35 cellular contexts compared by ENCODE assay signal in the genomic region with DNA sequence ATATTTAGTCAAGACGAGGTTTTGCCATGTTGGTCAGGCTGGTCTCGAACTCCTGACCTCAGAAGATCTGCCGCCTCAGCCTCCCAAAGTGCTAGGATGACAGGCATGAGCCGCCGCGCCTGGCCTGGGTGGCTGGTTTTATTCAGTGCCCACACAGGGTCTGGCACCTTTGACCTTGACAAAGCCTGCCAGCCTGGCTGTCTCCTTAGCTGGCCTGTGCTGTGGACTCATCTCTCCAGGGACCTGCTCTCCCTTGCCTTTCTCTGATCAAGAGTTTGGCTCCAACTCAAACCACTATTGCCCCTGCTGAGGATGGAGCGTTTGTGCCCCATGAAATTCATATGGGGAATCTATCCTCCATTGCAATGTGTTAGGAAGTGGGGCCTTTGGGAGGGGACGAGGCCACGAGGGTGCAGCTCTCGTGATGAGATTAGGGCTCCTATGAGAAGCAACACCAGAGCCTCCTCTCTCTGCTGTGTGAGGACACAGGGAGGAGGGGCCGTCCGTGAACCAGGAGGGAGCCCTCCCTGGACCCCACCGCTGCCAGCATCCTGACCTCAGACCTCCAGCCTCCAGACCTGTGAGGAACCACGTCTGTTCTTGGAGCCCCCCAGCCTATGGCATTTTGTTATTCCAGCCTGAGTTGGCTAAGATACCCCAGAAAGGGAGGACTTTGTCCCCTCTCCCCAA. TPM values are rescaled to one million over a fixed set of nuclear protein-coding genes. Genes with fewer than 3 reads are reported as not detected.
A peak's percentile ranks its signal among the peaks of the same experiment; 100 is the strongest.
DNase-seq lines count a peak whose midpoint lies in the region; ATAC-seq, FAIRE-seq and TF ChIP-seq lines count a peak whose summit lies in the region.
"Had no signal": no experiment of that assay in that cellular context is flagged by ENCODE, and none has a peak within 500 bp of the region (broad histone marks: within the 10 kb centered on the region; RNA-seq: fewer than 3 reads in every experiment).

No MANE protein-coding gene starts in this region.

- no peak for FAIRE-seq in kidney (lab: Jason Lieb, UNC)
- FAIRE-seq: bronchial epithelial cell, G401.6, RCC 7860 had no signal

- H3K9ac ChIP-seq in kidney (ENCODE audit: low read length in 2 of 2): no peak overlapping the region

- no peak for TF ChIP-seq CTCF in CD14-positive monocyte (IDR thresholded peaks at IDR 0.05)
- TF ChIP-seq CTCF in kidney (IDR thresholded peaks at IDR 0.05; ENCODE audit: borderline replicate concordance, extremely low read depth, insufficient read depth): no peak

- no peak overlapping the region for H3K27ac Mint-ChIP-seq in activated CD8-positive, alpha-beta memory T cell treated with anti-CD3 and anti-CD28 coated beads, Interleukin-2, amount 10 ng/mL, durations not matched to agents 7 days and 5 days
- H3K27ac Mint-ChIP-seq in CD14-positive monocyte: no peak overlapping the region
- no peak overlapping the region for H3K27ac Mint-ChIP-seq in stimulated activated memory B cell treated with anti-CD40 and anti-IgM and Interleukin-4, amounts not matched to agents 10 μg/mL and 1 μg/mL and 100 μg/mL, for 72 hours
- H3K27ac Mint-ChIP-seq: activated CD4-positive, alpha-beta T cell treated with anti-CD3 and anti-CD28 coated beads, Interleukin-2, amount 10 ng/mL, durations not matched to agents 24 days and 14 days; activated naive CD8-positive, alpha-beta T cell; activated T-helper 2 cell treated with anti-CD3 and anti-CD28 coated beads, Interferon-gamma antibody, Interleukin-2, Interleukin-4, amounts not matched to agents 10 μg/mL and 5 μg/mL and 100 μg/mL, durations not matched to agents 14 hours and 24 hours and 36 hours; CD4-positive, CD25-positive, alpha-beta regulatory T cell; naive B cell; stimulated activated naive B cell treated with anti-CD40 and anti-IgM and Interleukin-4, amounts not matched to agents 10 μg/mL and 1 μg/mL and 100 μg/mL, for 72 hours had no signal

- no peaks in the 10 kb centered on the region for H3K4me1 ChIP-seq in kidney (ENCODE audit: control insufficient read depth in 1 of 2, insufficient read depth in 1 of 2, low read depth in 1 of 2, low read length in 2 of 2)
- H3K4me1 ChIP-seq: psoas muscle, SJCRH30, vagina had no signal

- H3K27ac ChIP-seq in kidney (ENCODE audit: low read depth in 2 of 2, low read length in 2 of 2): no peak overlapping the region
- H3K27ac ChIP-seq: epithelial cell of prostate, neutrophil, psoas muscle, SJCRH30, vagina, WERI-Rb-1 had no signal

- H3K4me1 Mint-ChIP-seq in activated CD8-positive, alpha-beta memory T cell treated with anti-CD3 and anti-CD28 coated beads, Interleukin-2, amount 10 ng/mL, durations not matched to agents 7 days and 5 days: no peaks in the 10 kb centered on the region
- no peaks in the 10 kb centered on the region for H3K4me1 Mint-ChIP-seq in CD14-positive monocyte
- no peaks in the 10 kb centered on the region for H3K4me1 Mint-ChIP-seq in stimulated activated memory B cell treated with anti-CD40 and anti-IgM and Interleukin-4, amounts not matched to agents 10 μg/mL and 1 μg/mL and 100 μg/mL, for 72 hours
- H3K4me1 Mint-ChIP-seq: activated CD4-positive, alpha-beta T cell treated with anti-CD3 and anti-CD28 coated beads, Interleukin-2, amount 10 ng/mL, durations not matched to agents 24 days and 14 days; CD4-positive, CD25-positive, alpha-beta regulatory T cell; naive B cell; stimulated activated naive B cell treated with anti-CD40 and anti-IgM and Interleukin-4, amounts not matched to agents 10 μg/mL and 1 μg/mL and 100 μg/mL, for 72 hours had no signal

- no peaks in the 10 kb centered on the region for H3K36me3 ChIP-seq in kidney (ENCODE audit: control insufficient read depth in 1 of 2, insufficient read depth in 2 of 2, low read length in 2 of 2)
- H3K36me3 ChIP-seq: neutrophil, SJCRH30, vagina, WERI-Rb-1 had no signal

- intact Hi-C loops in CD14-positive monocyte (cut with micrococcal nuclease) (no loop called here), kidney (cut with DNase I) (no loop called here)

- H3K4me3 ChIP-seq in kidney (ENCODE audit: low read length in 2 of 2): no peak overlapping the region
- H3K4me3 ChIP-seq: psoas muscle, SJCRH30, vagina had no signal

- ATAC-seq in activated CD8-positive, alpha-beta memory T cell treated with anti-CD3 and anti-CD28 coated beads, Interleukin-2, amount 10 ng/mL, durations not matched to agents 7 days and 5 days: no peak
- peak; percentile 22 for ATAC-seq in stimulated activated memory B cell treated with anti-CD40 and anti-IgM and Interleukin-4, amounts not matched to agents 10 μg/mL and 1 μg/mL and 100 μg/mL, for 72 hours
- no peak for ATAC-seq in HG02870 (IDR thresholded peaks at IDR 0.05; ENCODE audit: unreplicated experiment)
- ATAC-seq in GM18498 (IDR thresholded peaks at IDR 0.05; ENCODE audit: unreplicated experiment): no peak
- ATAC-seq: left ventricle myocardium superior; psoas muscle; stimulated activated naive B cell treated with anti-CD40 and anti-IgM and Interleukin-4, amounts not matched to agents 10 μg/mL and 1 μg/mL and 100 μg/mL, for 72 hours had no signal

- H3K9me3 ChIP-seq in kidney (ENCODE audit: control insufficient read depth in 1 of 2, low read length in 2 of 2): no peaks in the 10 kb centered on the region
- H3K9me3 ChIP-seq: neutrophil, psoas muscle, SJCRH30, vagina had no signal

- H3K9me3 Mint-ChIP-seq in activated CD8-positive, alpha-beta memory T cell treated with anti-CD3 and anti-CD28 coated beads, Interleukin-2, amount 10 ng/mL, durations not matched to agents 7 days and 5 days (ENCODE audit: low read depth): peaks cover 6% of the 10 kb centered on the region
- H3K9me3 Mint-ChIP-seq in CD14-positive monocyte: peaks cover 0 to 8% (median 0%) of the 10 kb centered on the region in 7 donors
- H3K9me3 Mint-ChIP-seq in stimulated activated memory B cell treated with anti-CD40 and anti-IgM and Interleukin-4, amounts not matched to agents 10 μg/mL and 1 μg/mL and 100 μg/mL, for 72 hours: peaks cover 8% of the 10 kb centered on the region

- CTCF ChIA-PET in activated CD8-positive, alpha-beta memory T cell treated with anti-CD3 and anti-CD28 coated beads, Interleukin-2, amount 10 ng/mL, durations not matched to agents 7 days and 5 days (lab: Charles Lee): no interaction called here

- no peaks in the 10 kb centered on the region for H3K36me3 Mint-ChIP-seq in activated CD8-positive, alpha-beta memory T cell treated with anti-CD3 and anti-CD28 coated beads, Interleukin-2, amount 10 ng/mL, durations not matched to agents 7 days and 5 days
- no peaks in the 10 kb centered on the region for H3K36me3 Mint-ChIP-seq in CD14-positive monocyte
- H3K36me3 Mint-ChIP-seq in stimulated activated memory B cell treated with anti-CD40 and anti-IgM and Interleukin-4, amounts not matched to agents 10 μg/mL and 1 μg/mL and 100 μg/mL, for 72 hours: no peaks in the 10 kb centered on the region
- H3K36me3 Mint-ChIP-seq: activated naive CD8-positive, alpha-beta T cell; CD4-positive, CD25-positive, alpha-beta regulatory T cell; IgD-negative memory B cell had no signal

- peak; percentile 30 for DNase-seq in activated CD8-positive, alpha-beta memory T cell treated with anti-CD3 and anti-CD28 coated beads, Interleukin-2, amount 10 ng/mL, durations not matched to agents 7 days and 5 days
- no peak for DNase-seq in activated CD8-positive, alpha-beta memory T cell treated with anti-CD3 and anti-CD28 coated beads for 24 hours
- DNase-seq in CD14-positive monocyte (ENCODE audit: low spot score) (peak; percentile 27), kidney (peak; percentile 37), NCI-H1930 (lab: John Stamatoyannopoulos, UW) (no peak)
- DNase-seq: activated CD4-positive, alpha-beta T cell treated with anti-CD3 and anti-CD28 coated beads, Interleukin-2, amount 10 ng/mL, durations not matched to agents 24 days and 14 days; anterior cingulate cortex; Calu3; CD4-positive, CD25-positive, alpha-beta regulatory T cell; DMS79; effector memory CD4-positive, alpha-beta T cell; left ventricle myocardium superior; midbrain; naive B cell; NCI-H146; NCI-H446; NCI-H748 treated with DMSO at 0.1 percent for 48 hours; psoas muscle; SJCRH30; stimulated activated naive B cell treated with anti-CD40 and anti-IgM and Interleukin-4, amounts not matched to agents 10 μg/mL and 1 μg/mL and 100 μg/mL, for 72 hours; SW 1271; T-helper 9 cell; WERI-Rb-1 had no signal

- H3K27me3 Mint-ChIP-seq in activated CD8-positive, alpha-beta memory T cell treated with anti-CD3 and anti-CD28 coated beads, Interleukin-2, amount 10 ng/mL, durations not matched to agents 7 days and 5 days: peaks cover 7% of the 10 kb centered on the region
- H3K27me3 Mint-ChIP-seq in CD14-positive monocyte (ENCODE audit: low read depth in 3 of 3): peaks cover 0 to 24% (median 9%) of the 10 kb centered on the region in 3 donors
- H3K27me3 Mint-ChIP-seq in stimulated activated memory B cell treated with anti-CD40 and anti-IgM and Interleukin-4, amounts not matched to agents 10 μg/mL and 1 μg/mL and 100 μg/mL, for 72 hours: peaks cover 37% of the 10 kb centered on the region
- H3K27me3 Mint-ChIP-seq: activated naive CD8-positive, alpha-beta T cell had no signal

- H3K4me3 Mint-ChIP-seq in activated CD8-positive, alpha-beta memory T cell treated with anti-CD3 and anti-CD28 coated beads, Interleukin-2, amount 10 ng/mL, durations not matched to agents 7 days and 5 days: no peak overlapping the region
- H3K4me3 Mint-ChIP-seq in CD14-positive monocyte: no peak overlapping the region
- no peak overlapping the region for H3K4me3 Mint-ChIP-seq in stimulated activated memory B cell treated with anti-CD40 and anti-IgM and Interleukin-4, amounts not matched to agents 10 μg/mL and 1 μg/mL and 100 μg/mL, for 72 hours
- H3K4me3 Mint-ChIP-seq: activated CD4-positive, alpha-beta T cell treated with anti-CD3 and anti-CD28 coated beads, Interleukin-2, amount 10 ng/mL, durations not matched to agents 24 days and 14 days; activated naive CD8-positive, alpha-beta T cell; CD4-positive, CD25-positive, alpha-beta regulatory T cell; IgD-negative memory B cell; naive B cell; stimulated activated naive B cell treated with anti-CD40 and anti-IgM and Interleukin-4, amounts not matched to agents 10 μg/mL and 1 μg/mL and 100 μg/mL, for 72 hours had no signal

RNA-seq across cellular contexts. Expression of a gene that starts 45.0 kb away (rescaled TPM):
- 10 to 100 TPM; 62.0 to 84.7 TPM for total RNA-seq in activated CD8-positive, alpha-beta memory T cell treated with anti-CD3 and anti-CD28 coated beads, Interleukin-2, amount 10 ng/mL, durations not matched to agents 7 days and 5 days
- polyA plus RNA-seq in CD14-positive monocyte (10 to 100 TPM; 65.9 to 81.7 TPM), kidney (ENCODE audit: insufficient read depth, low read depth, low replicate concordance) (96.7 TPM)
- 29.6 TPM for total RNA-seq in kidney

RNA-seq across cellular contexts. Expression of a gene that starts 46.5 kb away (rescaled TPM):
- total RNA-seq in activated CD8-positive, alpha-beta memory T cell treated with anti-CD3 and anti-CD28 coated beads, Interleukin-2, amount 10 ng/mL, durations not matched to agents 7 days and 5 days: 10 to 100 TPM; 35.2 to 37.5 TPM
- polyA plus RNA-seq in CD14-positive monocyte (10 to 100 TPM; 62.2 to 62.3 TPM), kidney (ENCODE audit: insufficient read depth, low read depth, low replicate concordance) (164 TPM)
- total RNA-seq in kidney: 31.1 TPM

Comparison
In these comparisons a context has a peak if more than half of its experiments do, and no peak if none do; other contexts are left out.
1. DNase-seq: peak in activated CD8-positive, alpha-beta memory T cell treated with anti-CD3 and anti-CD28 coated beads, Interleukin-2, amount 10 ng/mL, durations not matched to agents 7 days and 5 days (single experiment), CD14-positive monocyte (single experiment) and kidney (single experiment); none in activated CD8-positive, alpha-beta memory T cell treated with anti-CD3 and anti-CD28 coated beads for 24 hours (single experiment) and NCI-H1930 (0 of 2).